ENCODE assay signal across 9 cellular contexts in genomic region chr3:44954962-44955361, GRCh38. TPM values are rescaled to one million over a fixed set of nuclear protein-coding genes. Genes with fewer than 3 reads are reported as not detected.
A peak's percentile ranks its signal among the peaks of the same experiment; 100 is the strongest.
DNase-seq lines count a peak whose midpoint lies in the region; ATAC-seq and TF ChIP-seq lines count a peak whose summit lies in the region.
"Had no signal": no experiment of that assay in that cellular context is flagged by ENCODE, and none has a peak within 500 bp of the region (broad histone marks: within the 10 kb centered on the region; RNA-seq: fewer than 3 reads in every experiment).

No MANE protein-coding gene starts in this region.

- ATAC-seq in GM18511 (IDR thresholded peaks at IDR 0.05; ENCODE audit: unreplicated experiment) (peak; percentile 68), HG02973 (IDR thresholded peaks at IDR 0.05; ENCODE audit: unreplicated experiment) (peak; percentile 69), mucosa of descending colon (peak; percentile 51), GM19324 (IDR thresholded peaks at IDR 0.05; ENCODE audit: low FRiP score, unreplicated experiment) (no peak), GM21447 (IDR thresholded peaks at IDR 0.05; ENCODE audit: unreplicated experiment) (no peak)

- no peaks in the 10 kb centered on the region for H3K36me3 ChIP-seq in mucosa of descending colon (ENCODE audit: low read depth)

- no peaks in the 10 kb centered on the region for H3K9me3 ChIP-seq in mucosa of descending colon

- TF ChIP-seq CTCF in mucosa of descending colon (IDR thresholded peaks at IDR 0.05) = no peak

- DNase-seq in SKM-1 treated with dmso at 0.1 percent for 144 hours (lab: John Stamatoyannopoulos, UW; ENCODE audit: unreplicated experiment) (peak; percentile 76), mucosa of descending colon (no peak), mucosa of gallbladder (ENCODE audit: low spot score) (no peak)
- DNase-seq in stimulated activated CD4-positive, alpha-beta T cell treated with anti-CD3 and anti-CD28 coated beads, Interleukin-4, amount 100 ng/mL, for 1 hour = no peak
- DNase-seq: NCI-H446 had no signal

- peaks cover 3% of the 10 kb centered on the region for H3K4me1 ChIP-seq in mucosa of descending colon (ENCODE audit: low read depth)

- H3K4me3 ChIP-seq in mucosa of descending colon = no peak overlapping the region

- intact Hi-C loops in mucosa of descending colon (cut with DNase I, micrococcal nuclease) = no loop called here

RNA-seq across cellular contexts. Expression of gene ZDHHC3, which starts 21.0 kb away (rescaled TPM):
- 100 to 1,000 TPM in 2 of 3 donors, 10 to 100 TPM in 1; 94.7 to 204 (median 143) TPM for total RNA-seq in mucosa of descending colon
- 72.4 TPM for total RNA-seq in mucosa of gallbladder

RNA-seq across cellular contexts. Expression of gene EXOSC7, which starts 21.1 kb away (rescaled TPM):
- total RNA-seq in mucosa of descending colon (10 to 100 TPM; 23.2 to 26.2 (median 24.4) TPM), mucosa of gallbladder (24.7 TPM)

Comparison
In these comparisons a context has a peak if more than half of its experiments do, and no peak if none do; other contexts are left out.
1. ATAC-seq: peak in GM18511 (single experiment), HG02973 (single experiment) and mucosa of descending colon (single experiment); none in GM19324 (single experiment) and GM21447 (single experiment).